ENCODE assay signal across 8 cellular contexts in genomic region chr20:38165089-38165965, GRCh38. TPM values are rescaled to one million over a fixed set of nuclear protein-coding genes. Genes with fewer than 3 reads are reported as not detected.
DNase-seq lines count a peak whose midpoint lies in the region; ATAC-seq and TF ChIP-seq lines count a peak whose summit lies in the region.

TGM2 (minus strand) TSS chr20:38165270; CDS start chr20:38165198, 72 bp downstream.

- H3K27ac ChIP-seq in upper lobe of right lung = peak within 1 kb of the TSS; percentile 77

- intact Hi-C loops in upper lobe of right lung (cut with DNase I) = no loop called here

- H3K36me3 ChIP-seq in NT2/D1 (ENCODE audit: insufficient read depth, insufficient read length, low read length) = peaks cover 5% of the 10 kb centered on the region
- peaks cover 7% of the 10 kb centered on the region for H3K36me3 ChIP-seq in upper lobe of right lung

- no peaks in the 10 kb centered on the region for H3K9me3 Mint-ChIP-seq in nephron

- no peaks in the 10 kb centered on the region for H3K36me3 Mint-ChIP-seq in nephron (ENCODE audit: low read depth)

- peak; percentile 62 for TF ChIP-seq CTCF in fibroblast of pulmonary artery (IDR thresholded peaks at IDR 0.05; ENCODE audit: low read length, missing control alignments)
- TF ChIP-seq CTCF in nephron (IDR thresholded peaks at IDR 0.05; ENCODE audit: unreplicated experiment in 3 of 3) = peak; percentile 83 to 87 (median 86)
- TF ChIP-seq CTCF in upper lobe of right lung (IDR thresholded peaks at IDR 0.05) = peak; percentile 84

- H3K4me1 ChIP-seq in NT2/D1 (ENCODE audit: insufficient read depth, insufficient read length) = peaks cover 13% of the 10 kb centered on the region
- peaks cover 61% of the 10 kb centered on the region for H3K4me1 ChIP-seq in upper lobe of right lung

- DNase-seq in DMS 273 (lab: John Stamatoyannopoulos, UW; ENCODE audit: unreplicated experiment) (peak; percentile 60), DMS 273 treated with DMSO at 0.1 percent for 48 hours (lab: John Stamatoyannopoulos, UW) (no peak), NT2/D1 (ENCODE audit: low read depth, low spot score) (no peak), fibroblast of pulmonary artery (ENCODE audit: low read depth) (peak; percentile 82), upper lobe of right lung (peak; percentile 94)
- DNase-seq in activated T-cell treated with anti-CD3 and anti-CD28 coated beads, Interleukin-2, amount 50 U/mL, for 1 hour = peak; percentile 36

- H3K27me3 Mint-ChIP-seq in nephron (ENCODE audit: low read depth) = peaks cover 11% of the 10 kb centered on the region

- H3K27me3 ChIP-seq in NT2/D1 (ENCODE audit: insufficient read depth, insufficient read length) (no peaks in the 10 kb centered on the region), upper lobe of right lung (no peaks in the 10 kb centered on the region)

- peaks cover 36% of the 10 kb centered on the region for H3K4me1 Mint-ChIP-seq in nephron

- H3K4me3 ChIP-seq in NT2/D1 (ENCODE audit: insufficient read length, low read depth) (peak within 1 kb of the TSS; percentile 13), fibroblast of pulmonary artery (replicated peaks; ENCODE audit: low read depth, low read length) (peak within 1 kb of the TSS; percentile 63), upper lobe of right lung (peak within 1 kb of the TSS; percentile 63)

- peak within 1 kb of the TSS; percentile 61 to 73 (median 64) for H3K4me3 Mint-ChIP-seq in nephron

- peak within 1 kb of the TSS; percentile 2 to 76 (median 49) for H3K27ac Mint-ChIP-seq in nephron

- peak; percentile 71 for ATAC-seq in HG03095 (IDR thresholded peaks at IDR 0.05; ENCODE audit: unreplicated experiment)
- ATAC-seq in upper lobe of right lung = peak; percentile 93

- no peaks in the 10 kb centered on the region for H3K9me3 ChIP-seq in NT2/D1 (ENCODE audit: insufficient read depth, low read length)
- H3K9me3 ChIP-seq in upper lobe of right lung = no peaks in the 10 kb centered on the region

- H3K9ac ChIP-seq in NT2/D1 (ENCODE audit: insufficient read length, low read depth) = peak within 1 kb of the TSS; percentile 46

RNA-seq across cellular contexts. Expression of gene TGM2, which starts in this region (rescaled TPM):
- total RNA-seq in upper lobe of right lung = 562 TPM

Comparison
In these comparisons a context has a peak if more than half of its experiments do, and no peak if none do; other contexts are left out.
1. DNase-seq: peak in DMS 273 (single experiment), activated T-cell treated with anti-CD3 and anti-CD28 coated beads, Interleukin-2, amount 50 U/mL, for 1 hour (single experiment), fibroblast of pulmonary artery (single experiment) and upper lobe of right lung (single experiment); none in DMS 273 treated with DMSO at 0.1 percent for 48 hours (single experiment) and NT2/D1 (single experiment).
2. H3K4me3 ChIP-seq: peak in every context shown above with its lines; median percentile 63 in fibroblast of pulmonary artery; 63 in upper lobe of right lung; 13 in NT2/D1.
3. Peak in every context shown above with its lines, with median percentiles within 50 percentile points of each other: CTCF ChIP-seq.